Comparison of ENCODE assay signal across 1 cellular context in the genomic region with DNA sequence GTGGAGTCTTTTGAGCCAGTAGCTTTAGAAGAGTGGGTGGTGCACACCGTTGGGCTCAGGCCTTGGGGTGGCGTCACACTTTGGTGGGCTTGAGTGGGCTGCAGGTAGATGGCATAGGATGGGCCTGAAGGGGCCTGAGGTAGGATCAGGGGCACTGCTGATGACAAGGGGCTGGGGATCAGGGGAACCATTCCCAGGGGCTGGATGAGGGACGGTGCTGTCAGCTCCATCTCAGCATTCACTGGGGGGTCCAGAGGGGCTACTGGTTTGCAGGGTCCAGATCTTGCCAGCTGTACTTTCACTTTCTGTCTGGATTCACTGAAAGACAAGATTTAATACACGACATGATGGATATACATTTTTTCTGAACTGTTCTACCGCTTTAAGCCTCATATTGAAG.
TF ChIP-seq lines count a peak whose summit lies in the region.

No MANE protein-coding gene starts in this region.

TF ChIP-seq in IMR-90, 13 proteins besides CTCF, POLR2A, EP300 and RAD21 (continued from another document):
- TF ChIP-seq CHD1 (IDR thresholded peaks at IDR 0.05; ENCODE audit: low read depth, low read length) (no peak), RFX5 (IDR thresholded peaks at IDR 0.05; ENCODE audit: low read depth, low read length) (no peak), SMC3 (IDR thresholded peaks at IDR 0.05; ENCODE audit: low read depth, low read length) (no peak), MAFK (IDR thresholded peaks at IDR 0.05; ENCODE audit: low read depth, low read length) (no peak), BHLHE40 (IDR thresholded peaks at IDR 0.05; ENCODE audit: low read depth, low read length) (no peak), CEBPB (IDR thresholded peaks at IDR 0.05; ENCODE audit: low read depth, low read length) (no peak), NFE2L2 (IDR thresholded peaks at IDR 0.05; ENCODE audit: low read depth, low read length) (no peak), FOS (IDR thresholded peaks at IDR 0.05; ENCODE audit: low read depth, low read length) (no peak)
- TF ChIP-seq, protein P1, sequence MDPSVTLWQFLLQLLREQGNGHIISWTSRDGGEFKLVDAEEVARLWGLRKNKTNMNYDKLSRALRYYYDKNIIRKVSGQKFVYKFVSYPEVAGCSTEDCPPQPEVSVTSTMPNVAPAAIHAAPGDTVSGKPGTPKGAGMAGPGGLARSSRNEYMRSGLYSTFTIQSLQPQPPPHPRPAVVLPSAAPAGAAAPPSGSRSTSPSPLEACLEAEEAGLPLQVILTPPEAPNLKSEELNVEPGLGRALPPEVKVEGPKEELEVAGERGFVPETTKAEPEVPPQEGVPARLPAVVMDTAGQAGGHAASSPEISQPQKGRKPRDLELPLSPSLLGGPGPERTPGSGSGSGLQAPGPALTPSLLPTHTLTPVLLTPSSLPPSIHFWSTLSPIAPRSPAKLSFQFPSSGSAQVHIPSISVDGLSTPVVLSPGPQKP (IDR thresholded peaks at IDR 0.05; ENCODE audit: borderline replicate concordance, low read depth, low read length) = no peak
